Comparison of ENCODE assay signal across 8 cellular contexts in the genomic region with DNA sequence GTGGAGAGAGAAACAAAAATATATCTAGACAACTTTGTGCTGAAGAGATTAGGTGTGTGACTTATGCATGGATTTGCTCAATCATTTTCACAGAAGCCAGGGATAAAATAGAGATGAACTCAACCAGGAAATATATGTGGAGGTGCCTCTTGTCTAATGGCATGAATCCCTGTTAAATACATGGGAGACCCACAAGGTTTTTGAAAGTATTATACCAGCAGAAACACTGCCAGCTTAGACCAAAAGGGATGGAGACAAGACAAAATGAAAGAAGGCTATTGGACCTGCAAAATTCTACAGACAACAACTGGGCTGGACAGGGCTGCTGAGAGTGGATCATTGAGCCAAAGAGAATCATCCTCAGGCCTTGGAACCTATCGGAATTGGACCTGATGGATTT. TPM values are rescaled to one million over a fixed set of nuclear protein-coding genes. Genes with fewer than 3 reads are reported as not detected.
"Had no signal": no experiment of that assay in that cellular context is flagged by ENCODE, and none has a peak within 500 bp of the region (broad histone marks: within the 10 kb centered on the region; RNA-seq: fewer than 3 reads in every experiment).

No MANE protein-coding gene starts in this region.

- H3K9ac ChIP-seq: KMS-11 had no signal

- DNase-seq: IMR-90, KBM-7, KG1 had no signal

- ATAC-seq: K562 had no signal

- H3K4me2 ChIP-seq: KMS-11 had no signal

- FAIRE-seq: HTR-8/SVneo, K562 had no signal

- H3K4me3 ChIP-seq: K562 had no signal

- H3K27ac ChIP-seq: HL-60, KMS-11 had no signal

RNA-seq across cellular contexts. Expression of a gene that starts 51.0 kb away (rescaled TPM):
- polyA plus RNA-seq: IgD-negative memory B cell had no signal
